In genomic region chr15:42274693-42274971, GRCh38 we compare ENCODE assay signal across 8 cellular contexts. TPM values are rescaled to one million over a fixed set of nuclear protein-coding genes. Genes with fewer than 3 reads are reported as not detected.
DNase-seq lines count a peak whose midpoint lies in the region; ATAC-seq and TF ChIP-seq lines count a peak whose summit lies in the region.

No MANE protein-coding gene starts in this region.

- H3K9ac ChIP-seq in liver (ENCODE audit: low read depth in 1 of 2, low read length in 2 of 2) = peak overlapping the region; percentile 76 to 94

- peak overlapping the region; percentile 81 for H3K4me3 Mint-ChIP-seq in activated CD4-positive, alpha-beta T cell treated with anti-CD3 and anti-CD28 coated beads for 36 hours

- TF ChIP-seq CTCF in liver (IDR thresholded peaks at IDR 0.05; ENCODE audit: low read depth, low read length, missing input control) (no peak), testis (IDR thresholded peaks at IDR 0.05) (no peak)

- H3K9me3 ChIP-seq in liver (ENCODE audit: control insufficient read depth in 4 of 4, low read length in 3 of 4) (no peaks in the 10 kb centered on the region), testis (no peaks in the 10 kb centered on the region)

- H3K4me1 ChIP-seq in liver (ENCODE audit: control insufficient read depth in 4 of 4, insufficient read depth in 4 of 4, low read length in 3 of 4) = peaks cover 0 to 46% (median 33%) of the 10 kb centered on the region in 4 donors
- H3K4me1 ChIP-seq in testis = peaks cover 21% of the 10 kb centered on the region

- ATAC-seq in activated CD4-positive, alpha-beta T cell treated with anti-CD3 and anti-CD28 coated beads for 36 hours = no peak

- WGBS in adipose tissue, 3 donors = 38 to 52% (median 47%) methylated on average over 7 of the region's 7 CpGs
- 49% methylated on average over 7 of the region's 7 CpGs for WGBS in liver
- WGBS in testis, 2 donors = 32 to 35% methylated on average over 7 of the region's 7 CpGs

- H3K36me3 ChIP-seq in liver (ENCODE audit: control insufficient read depth in 4 of 4, insufficient read depth in 3 of 4, low read depth in 1 of 4, low read length in 3 of 4) = peaks cover 0 to 5% (median 2%) of the 10 kb centered on the region in 4 donors
- no peaks in the 10 kb centered on the region for H3K36me3 ChIP-seq in testis (ENCODE audit: low read depth, missing control alignments)

- H3K27me3 ChIP-seq in liver (ENCODE audit: control insufficient read depth in 4 of 4, insufficient read depth in 4 of 4, low read length in 3 of 4) (no peaks in the 10 kb centered on the region), testis (no peaks in the 10 kb centered on the region)

- peak overlapping the region; percentile 86 for H3K27ac ChIP-seq in adipose tissue (ENCODE audit: low read depth, low read length)
- H3K27ac ChIP-seq in liver (ENCODE audit: low read depth in 1 of 2, low read length in 2 of 2) = peak overlapping the region; percentile 83 to 91
- H3K27ac ChIP-seq in testis = peak overlapping the region; percentile 96 to 98

- H3K4me3 ChIP-seq in liver (ENCODE audit: low read depth in 1 of 3, low read length in 3 of 3) (peak overlapping the region; percentile 51 to 70 (median 64)), testis (peak overlapping the region; percentile 69 to 84)

- H3K4me1 Mint-ChIP-seq in activated CD4-positive, alpha-beta T cell treated with anti-CD3 and anti-CD28 coated beads for 36 hours = peaks cover 37% of the 10 kb centered on the region

- POLR2A ChIA-PET in activated CD4-positive, alpha-beta T cell treated with anti-CD3 and anti-CD28 coated beads for 36 hours (lab: Charles Lee) = no interaction called here

- TF ChIP-seq POLR2A in testis (IDR thresholded peaks at IDR 0.05) = no peak

- CTCF ChIA-PET in activated CD4-positive, alpha-beta T cell treated with anti-CD3 and anti-CD28 coated beads for 36 hours (lab: Charles Lee) = interaction anchor here (0.6 to 1.3 kb wide), 3 partner anchors 15 to 596 kb away, joined by 3 to 4 read pairs (median 3); no protein-coding TSS in a partner anchor

- H3K36me3 Mint-ChIP-seq in activated CD4-positive, alpha-beta T cell treated with anti-CD3 and anti-CD28 coated beads for 36 hours (ENCODE audit: low read depth) = peaks cover 12% of the 10 kb centered on the region

- no peaks in the 10 kb centered on the region for H3K27me3 Mint-ChIP-seq in activated CD4-positive, alpha-beta T cell treated with anti-CD3 and anti-CD28 coated beads for 36 hours

- H3K9me3 Mint-ChIP-seq in activated CD4-positive, alpha-beta T cell treated with anti-CD3 and anti-CD28 coated beads for 36 hours (ENCODE audit: low read depth) = no peaks in the 10 kb centered on the region

- intact Hi-C loops in activated CD4-positive, alpha-beta T cell treated with anti-CD3 and anti-CD28 coated beads for 36 hours (cut with DNase I, micrococcal nuclease) = loop anchor here (5.0 to 10.0 kb wide), 6 partner anchors 82 to 1322 kb away; partner anchors contain the start of genes CHAC1 (in 1 of the 2), JMJD7 (in 1 of the 2) and TTBK2 (in 1 of the 2)
- intact Hi-C loops in testis (cut with DNase I; ENCODE audit: low total_unique reads) = no loop called here

- TF ChIP-seq RAD21 in liver (IDR thresholded peaks at IDR 0.05) = no peak

- DNase-seq in activated CD4-positive, alpha-beta T cell treated with anti-CD3 and anti-CD28 coated beads for 36 hours = no peak
- no peak for DNase-seq in activated CD4-positive, alpha-beta T cell treated with anti-CD3 and anti-CD28 coated beads, Interleukin-2, amount 50 U/mL, for 1 hour
- DNase-seq in testis = peak; percentile 18
- no peak for DNase-seq in NCI-H2081 treated with DMSO at 0.1 percent for 48 hours (lab: John Stamatoyannopoulos, UW)
- no peak for DNase-seq in effector CD8-positive, alpha-beta T cell (lab: John Stamatoyannopoulos, UW)
- DNase-seq in GM19240 (ENCODE audit: insufficient read length, low spot score) = no peak

- peak overlapping the region; percentile 98 for H3K27ac Mint-ChIP-seq in activated CD4-positive, alpha-beta T cell treated with anti-CD3 and anti-CD28 coated beads for 36 hours

TF ChIP-seq in liver, 16 proteins besides CTCF, POLR2A, EP300 and RAD21:
- TF ChIP-seq ATF3 (IDR thresholded peaks at IDR 0.05) (no peak), TAF1 (conservative IDR thresholded peaks at IDR 0.05) (no peak), EGR1 (IDR thresholded peaks at IDR 0.05; ENCODE audit: low read depth in 2 of 2) (no peak), FOXA1 (IDR thresholded peaks at IDR 0.05) (no peak), SP1 (IDR thresholded peaks at IDR 0.05) (no peak), HNF4A (conservative IDR thresholded peaks at IDR 0.05) (no peak), NR2F2 (IDR thresholded peaks at IDR 0.05) (no peak), YY1 (IDR thresholded peaks at IDR 0.05) (no peak), JUND (IDR thresholded peaks at IDR 0.05) (no peak), RXRA (IDR thresholded peaks at IDR 0.05) (no peak), FOXA2 (IDR thresholded peaks at IDR 0.05) (no peak), ZBTB33 (IDR thresholded peaks at IDR 0.05) (no peak), MAX (IDR thresholded peaks at IDR 0.05) (no peak), REST (IDR thresholded peaks at IDR 0.05) (no peak), HNF4G (IDR thresholded peaks at IDR 0.05) (no peak), GABPA (IDR thresholded peaks at IDR 0.05 in 1 of 2, conservative IDR thresholded peaks at IDR 0.05 in 1 of 2) (no peak)

RNA-seq across cellular contexts. Expression of gene TMEM87A, which starts 1.4 kb away (rescaled TPM):
- total RNA-seq in activated CD4-positive, alpha-beta T cell treated with anti-CD3 and anti-CD28 coated beads for 36 hours = 10 to 100 TPM; 20.5 to 29.0 TPM
- polyA plus RNA-seq in adipose tissue (10 to 100 TPM; 15.7 to 28.0 (median 23.6) TPM), liver (10 to 100 TPM in 1 of 2 donors, 1 to 10 TPM in 1; 9.2 to 17.5 TPM), testis (ENCODE audit: insufficient read depth, low read depth, low replicate concordance) (64.2 TPM)
- total RNA-seq in liver (10 to 100 TPM; 26.2 to 27.3 TPM), testis (10 to 100 TPM; 79.5 to 92.9 TPM)

RNA-seq across cellular contexts. Expression of gene GANC, which starts 1.6 kb away (rescaled TPM):
- 10 to 100 TPM; 24.5 to 24.8 TPM for total RNA-seq in activated CD4-positive, alpha-beta T cell treated with anti-CD3 and anti-CD28 coated beads for 36 hours
- polyA plus RNA-seq in adipose tissue (10 to 100 TPM in 1 of 3 donors, 1 to 10 TPM in 2; 5.1 to 10.3 (median 8.8) TPM), liver (10 to 100 TPM in 1 of 2 donors, 1 to 10 TPM in 1; 4.8 to 14.9 TPM), testis (ENCODE audit: insufficient read depth, low read depth, low replicate concordance) (37.6 TPM)
- total RNA-seq in liver (10 to 100 TPM in 1 of 2 donors, 1 to 10 TPM in 1; 7.0 to 28.9 TPM), testis (10 to 100 TPM; 54.8 to 63.4 TPM)
